ENCODE assay signal across 28 cellular contexts in genomic region chr7:137020351-137020750, GRCh38.
DNase-seq lines count a peak whose midpoint lies in the region; FAIRE-seq and TF ChIP-seq lines count a peak whose summit lies in the region.
"Had no signal": no experiment of that assay in that cellular context is flagged by ENCODE, and none has a peak within 500 bp of the region (broad histone marks: within the 10 kb centered on the region; RNA-seq: fewer than 3 reads in every experiment).

No MANE protein-coding gene starts in this region.

- H3K9ac ChIP-seq in endodermal cell (ENCODE audit: extremely low read depth, low read length, poor library complexity, severe bottlenecking) = no peak overlapping the region
- H3K9ac ChIP-seq: BLaER1 had no signal

- peaks cover 9% of the 10 kb centered on the region for H3K9me3 ChIP-seq in endodermal cell (ENCODE audit: control insufficient read depth, low read length)
- H3K9me3 ChIP-seq: BLaER1, breast epithelium, sigmoid colon, SJSA1, thyroid gland had no signal

- no peaks in the 10 kb centered on the region for H3K4me1 ChIP-seq in endodermal cell (ENCODE audit: control insufficient read depth, insufficient read depth, low read length)
- H3K4me1 ChIP-seq: BLaER1, breast epithelium, thyroid gland had no signal

- H3K9me3 Mint-ChIP-seq in mesothelial cell of epicardium (peaks cover 12% of the 10 kb centered on the region), endodermal cell (peaks cover 2% of the 10 kb centered on the region)

- H3K27ac Mint-ChIP-seq in mesothelial cell of epicardium (no peak overlapping the region), endodermal cell (no peak overlapping the region)
- H3K27ac Mint-ChIP-seq: activated CD4-positive, alpha-beta T cell treated with anti-CD3 and anti-CD28 coated beads for 36 hours; activated CD8-positive, alpha-beta T cell treated with anti-CD3 and anti-CD28 coated beads, Interleukin-2, amount 10 ng/mL, durations not matched to agents 7 days and 5 days; activated T-helper 2 cell treated with anti-CD3 and anti-CD28 coated beads, Interferon-gamma antibody, Interleukin-2, Interleukin-4, amounts not matched to agents 10 μg/mL and 5 μg/mL and 100 μg/mL, durations not matched to agents 14 hours and 24 hours and 36 hours; natural killer cell treated with Interleukin-12 subunit alpha and Interleukin-12 subunit beta and Interleukin-15 and Interleukin-18, amount 100 ng/mL, for 72 hours had no signal

- DNase-seq in DMS53 (lab: John Stamatoyannopoulos, UW) (peak; percentile 87), LHCN-M2 (ENCODE audit: low read depth) (peak; percentile 91), NCI-H774 (lab: John Stamatoyannopoulos, UW) (peak; percentile 9), choroid plexus epithelial cell (ENCODE audit: low read depth) (peak; percentile 52), mesothelial cell of epicardium (ENCODE audit: low spot score in 2 of 2, unreplicated experiment in 2 of 2) (no peak), endodermal cell (no peak), HTR-8/SVneo (ENCODE audit: insufficient read length, low spot score) (no peak)
- DNase-seq: activated CD4-positive, alpha-beta T cell treated with anti-CD3 and anti-CD28 coated beads for 36 hours; activated CD8-positive, alpha-beta T cell treated with anti-CD3 and anti-CD28 coated beads, Interleukin-2, amount 10 ng/mL, durations not matched to agents 7 days and 5 days; activated naive CD4-positive, alpha-beta T cell treated with anti-CD3 and anti-CD28 coated beads, Interleukin-2, amount 50 U/mL, for 16 hours; amygdala; HCEC 1CT; mucosa of descending colon; NCI-H1930; NCI-H524 treated with DMSO at 0.1 percent for 48 hours; occipital lobe; sigmoid colon; stimulated activated CD4-positive, alpha-beta T cell treated with anti-CD3 and anti-CD28 coated beads, Interleukin-4, amount 100 ng/mL, for 24 hours; T-helper 9 cell; thyroid gland had no signal

- H3K27me3 Mint-ChIP-seq in mesothelial cell of epicardium (ENCODE audit: low read depth) (no peaks in the 10 kb centered on the region), endodermal cell (ENCODE audit: insufficient read depth) (no peaks in the 10 kb centered on the region)
- H3K27me3 Mint-ChIP-seq: activated CD4-positive, alpha-beta T cell treated with anti-CD3 and anti-CD28 coated beads for 36 hours; natural killer cell treated with Interleukin-12 subunit alpha and Interleukin-12 subunit beta and Interleukin-15 and Interleukin-18, amount 100 ng/mL, for 72 hours had no signal

- H3K4me3 ChIP-seq in choroid plexus epithelial cell (ENCODE audit: low read depth, low read length) (no peak overlapping the region), endodermal cell (ENCODE audit: low read length) (no peak overlapping the region)
- H3K4me3 ChIP-seq: BLaER1, breast epithelium, hepatocyte, mucosa of descending colon, sigmoid colon, SJSA1, thyroid gland had no signal

- H3K4me1 Mint-ChIP-seq in mesothelial cell of epicardium = no peaks in the 10 kb centered on the region
- peaks cover 14% of the 10 kb centered on the region for H3K4me1 Mint-ChIP-seq in endodermal cell
- H3K4me1 Mint-ChIP-seq: activated CD4-positive, alpha-beta T cell treated with anti-CD3 and anti-CD28 coated beads for 36 hours had no signal

- no peaks in the 10 kb centered on the region for H3K36me3 ChIP-seq in endodermal cell (ENCODE audit: control insufficient read depth, insufficient read depth, low read length)
- H3K36me3 ChIP-seq: BLaER1, SJSA1, thyroid gland had no signal

- no peaks in the 10 kb centered on the region for H3K27me3 ChIP-seq in endodermal cell (ENCODE audit: control insufficient read depth, insufficient read depth, low read length, poor library complexity, severe bottlenecking)
- H3K27me3 ChIP-seq: BLaER1, breast epithelium, hepatocyte, sigmoid colon, SJSA1, thyroid gland had no signal

- H3K27ac ChIP-seq in endodermal cell (ENCODE audit: low read depth, low read length) = no peak overlapping the region
- H3K27ac ChIP-seq: BLaER1, breast epithelium, hepatocyte, sigmoid colon, SJSA1, thyroid gland, VCaP had no signal

- H3K36me3 Mint-ChIP-seq in mesothelial cell of epicardium = peaks cover 23% of the 10 kb centered on the region
- no peaks in the 10 kb centered on the region for H3K36me3 Mint-ChIP-seq in endodermal cell (ENCODE audit: low read depth)
- H3K36me3 Mint-ChIP-seq: natural killer cell treated with Interleukin-12 subunit alpha and Interleukin-12 subunit beta and Interleukin-15 and Interleukin-18, amount 100 ng/mL, for 72 hours had no signal

- no peak overlapping the region for H3K4me3 Mint-ChIP-seq in mesothelial cell of epicardium
- H3K4me3 Mint-ChIP-seq in endodermal cell = no peak overlapping the region
- H3K4me3 Mint-ChIP-seq: activated CD4-positive, alpha-beta T cell treated with anti-CD3 and anti-CD28 coated beads for 36 hours; activated CD8-positive, alpha-beta T cell treated with anti-CD3 and anti-CD28 coated beads, Interleukin-2, amount 10 ng/mL, durations not matched to agents 7 days and 5 days; natural killer cell treated with Interleukin-12 subunit alpha and Interleukin-12 subunit beta and Interleukin-15 and Interleukin-18, amount 100 ng/mL, for 72 hours had no signal

- FAIRE-seq in HTR-8/SVneo (lab: Jason Lieb, UNC) = no peak
- FAIRE-seq: RCC 7860 had no signal

- TF ChIP-seq CTCF in choroid plexus epithelial cell (conservative IDR thresholded peaks at IDR 0.05; ENCODE audit: low read depth, low read length) (no peak), mesothelial cell of epicardium (IDR thresholded peaks at IDR 0.05; ENCODE audit: unreplicated experiment) (no peak), endodermal cell (conservative IDR thresholded peaks at IDR 0.05) (no peak)

- 96% methylated on average over 1 of the region's 1 CpG; no CpG with 5 or more reads in 1 of the 2 experiments for whole genome bisulfite sequencing in endodermal cell (ENCODE audit: insufficient coverage in 1 of 2, insufficient read length in 1 of 2), 2 experiments

Comparison
In these comparisons a context has a peak if more than half of its experiments do, and no peak if none do; other contexts are left out.
1. DNase-seq: peak in DMS53 (single experiment), LHCN-M2 (single experiment), NCI-H774 (single experiment) and choroid plexus epithelial cell (single experiment); none in mesothelial cell of epicardium (0 of 2), endodermal cell (single experiment) and HTR-8/SVneo (single experiment).